ENCODE assay signal across 8 cellular contexts in the genomic region with DNA sequence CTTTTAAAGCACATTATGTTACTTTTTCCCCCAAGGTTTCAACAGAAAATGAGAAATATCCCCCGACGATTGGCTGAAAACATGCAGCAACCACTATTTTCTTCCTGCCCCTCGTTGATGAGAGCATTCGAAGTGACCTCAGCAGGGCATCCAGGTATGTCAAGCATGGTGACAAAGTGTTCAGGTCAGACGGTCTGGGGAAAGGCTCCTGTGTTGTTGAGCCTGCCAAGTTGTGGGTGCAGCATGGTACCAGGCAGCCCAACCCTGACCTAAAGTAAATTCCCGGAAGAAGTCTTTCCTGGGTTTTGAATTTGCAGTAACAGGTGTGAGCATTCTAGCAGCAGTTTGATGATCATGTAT. TPM values are rescaled to one million over a fixed set of nuclear protein-coding genes. Genes with fewer than 3 reads are reported as not detected.
DNase-seq lines count a peak whose midpoint lies in the region; ATAC-seq and TF ChIP-seq lines count a peak whose summit lies in the region.

No MANE protein-coding gene starts in this region.

- peak; percentile 11 for ATAC-seq in activated CD4-positive, alpha-beta T cell treated with anti-CD3 and anti-CD28 coated beads for 36 hours
- ATAC-seq in activated T-helper 17 cell treated with anti-CD3 and anti-CD28 coated beads, Interleukin-2, amount 50 U/mL, for 72 hours (replicated peaks) = peak; percentile 26
- no peak for ATAC-seq in GM18909 (IDR thresholded peaks at IDR 0.05; ENCODE audit: poor library complexity, unreplicated experiment)
- no peak for ATAC-seq in HG02623 (IDR thresholded peaks at IDR 0.05; ENCODE audit: unreplicated experiment)

- peaks cover 51% of the 10 kb centered on the region for H3K36me3 Mint-ChIP-seq in activated CD4-positive, alpha-beta T cell treated with anti-CD3 and anti-CD28 coated beads for 36 hours (ENCODE audit: low read depth)
- peaks cover 58% of the 10 kb centered on the region for H3K36me3 Mint-ChIP-seq in activated T-helper 17 cell treated with anti-CD3 and anti-CD28 coated beads, Interleukin-2, amount 50 U/mL, for 72 hours (ENCODE audit: low read depth)

- peaks cover 0 to 38% of the 10 kb centered on the region in 2 donors for H3K4me1 ChIP-seq in right atrium auricular region
- peaks cover 29 to 47% (median 46%) of the 10 kb centered on the region in 3 donors for H3K4me1 ChIP-seq in skeletal muscle tissue (ENCODE audit: control insufficient read depth in 3 of 3, insufficient read depth in 3 of 3, low read length in 3 of 3)

- no peaks in the 10 kb centered on the region for H3K9me3 ChIP-seq in right atrium auricular region
- no peaks in the 10 kb centered on the region for H3K9me3 ChIP-seq in skeletal muscle tissue (ENCODE audit: control insufficient read depth in 3 of 3, low read length in 3 of 3)

- CTCF ChIA-PET in activated CD4-positive, alpha-beta T cell treated with anti-CD3 and anti-CD28 coated beads for 36 hours (lab: Charles Lee) = interaction anchor here (0.7 to 1.9 kb wide), 6 partner anchors 9 to 1952 kb away, joined by 3 to 12 read pairs (median 4); no protein-coding TSS in a partner anchor

- H3K27me3 Mint-ChIP-seq in activated CD4-positive, alpha-beta T cell treated with anti-CD3 and anti-CD28 coated beads for 36 hours = no peaks in the 10 kb centered on the region
- no peaks in the 10 kb centered on the region for H3K27me3 Mint-ChIP-seq in activated T-helper 17 cell treated with anti-CD3 and anti-CD28 coated beads, Interleukin-2, amount 50 U/mL, for 72 hours

- peak overlapping the region; percentile 97 for H3K27ac Mint-ChIP-seq in activated CD4-positive, alpha-beta T cell treated with anti-CD3 and anti-CD28 coated beads for 36 hours
- peak overlapping the region; percentile 96 for H3K27ac Mint-ChIP-seq in activated T-helper 17 cell treated with anti-CD3 and anti-CD28 coated beads, Interleukin-2, amount 50 U/mL, for 72 hours

- intact Hi-C loops in activated CD4-positive, alpha-beta T cell treated with anti-CD3 and anti-CD28 coated beads for 36 hours (cut with DNase I, micrococcal nuclease) = loop anchor here (2.0 to 5.0 kb wide), 4 partner anchors 53 to 363 kb away; partner anchors contain the start of genes MFSD11 (in 1 of the 2), SEC14L1 (in 1 of the 2) and SRSF2 (in 1 of the 2)

- POLR2A ChIA-PET in activated CD4-positive, alpha-beta T cell treated with anti-CD3 and anti-CD28 coated beads for 36 hours (lab: Charles Lee) = interaction anchor here (1.0 to 2.5 kb wide), 2 partner anchors 51 to 146 kb away, joined by 5 to 24 read pairs; partner anchors contain the start of gene SEC14L1

- H3K9ac ChIP-seq in skeletal muscle tissue (ENCODE audit: low read depth in 1 of 3, low read length in 3 of 3) = peak overlapping the region; percentile 84 to 97 (median 96)

- H3K27me3 ChIP-seq in right atrium auricular region (no peaks in the 10 kb centered on the region), skeletal muscle tissue (ENCODE audit: control insufficient read depth in 3 of 3, insufficient read depth in 3 of 3, low read length in 3 of 3) (no peaks in the 10 kb centered on the region)

- peaks cover 31% of the 10 kb centered on the region for H3K36me3 ChIP-seq in right atrium auricular region
- peaks cover 17 to 32% (median 29%) of the 10 kb centered on the region in 3 donors for H3K36me3 ChIP-seq in skeletal muscle tissue (ENCODE audit: control insufficient read depth in 3 of 3, insufficient read depth in 3 of 3, low read length in 3 of 3)

- H3K4me1 Mint-ChIP-seq in activated CD4-positive, alpha-beta T cell treated with anti-CD3 and anti-CD28 coated beads for 36 hours = peaks cover 50% of the 10 kb centered on the region
- H3K4me1 Mint-ChIP-seq in activated T-helper 17 cell treated with anti-CD3 and anti-CD28 coated beads, Interleukin-2, amount 50 U/mL, for 72 hours = peaks cover 30% of the 10 kb centered on the region

- peak overlapping the region; percentile 98 for H3K4me3 Mint-ChIP-seq in activated CD4-positive, alpha-beta T cell treated with anti-CD3 and anti-CD28 coated beads for 36 hours
- H3K4me3 Mint-ChIP-seq in activated T-helper 17 cell treated with anti-CD3 and anti-CD28 coated beads, Interleukin-2, amount 50 U/mL, for 72 hours = peak overlapping the region; percentile 92

- DNase-seq in activated CD4-positive, alpha-beta T cell treated with anti-CD3 and anti-CD28 coated beads for 36 hours = no peak
- DNase-seq in activated CD4-positive, alpha-beta T cell treated with anti-CD3 and anti-CD28 coated beads, Interleukin-2, amount 50 U/mL, for 4 hours = no peak
- DNase-seq in right atrium auricular region (ENCODE audit: low spot score) (no peak), middle frontal gyrus (ENCODE audit: extremely low spot score, low spot score) (no peak)

- peak overlapping the region; percentile 84 to 92 for H3K27ac ChIP-seq in right atrium auricular region
- peak overlapping the region; percentile 91 for H3K27ac ChIP-seq in skeletal muscle tissue (ENCODE audit: low read depth, low read length)

- no peak for TF ChIP-seq CTCF in right atrium auricular region (IDR thresholded peaks at IDR 0.05)

- H3K9me3 Mint-ChIP-seq in activated CD4-positive, alpha-beta T cell treated with anti-CD3 and anti-CD28 coated beads for 36 hours (ENCODE audit: low read depth) = no peaks in the 10 kb centered on the region
- no peaks in the 10 kb centered on the region for H3K9me3 Mint-ChIP-seq in activated T-helper 17 cell treated with anti-CD3 and anti-CD28 coated beads, Interleukin-2, amount 50 U/mL, for 72 hours

- peak overlapping the region; percentile 69 to 80 for H3K4me3 ChIP-seq in right atrium auricular region
- peak overlapping the region; percentile 88 to 91 (median 88) for H3K4me3 ChIP-seq in skeletal muscle tissue (ENCODE audit: low read length in 3 of 3)

RNA-seq across cellular contexts. Expression of gene SEC14L1, which starts 51.7 kb away (rescaled TPM):
- total RNA-seq in activated CD4-positive, alpha-beta T cell treated with anti-CD3 and anti-CD28 coated beads for 36 hours = 10 to 100 TPM; 44.2 to 67.0 TPM
- 10 to 100 TPM; 89.3 to 98.4 TPM for total RNA-seq in activated T-helper 17 cell treated with anti-CD3 and anti-CD28 coated beads, Interleukin-2, amount 50 U/mL, for 72 hours
- 10 to 100 TPM; 48.2 to 54.0 TPM for total RNA-seq in right atrium auricular region
- 83.5 TPM for total RNA-seq in skeletal muscle tissue

Comparison
In these comparisons a context has a peak if more than half of its experiments do, and no peak if none do; other contexts are left out.
1. ATAC-seq: peak in activated CD4-positive, alpha-beta T cell treated with anti-CD3 and anti-CD28 coated beads for 36 hours (single experiment) and activated T-helper 17 cell treated with anti-CD3 and anti-CD28 coated beads, Interleukin-2, amount 50 U/mL, for 72 hours (single experiment); none in GM18909 (single experiment) and HG02623 (single experiment).